In the genomic region with DNA sequence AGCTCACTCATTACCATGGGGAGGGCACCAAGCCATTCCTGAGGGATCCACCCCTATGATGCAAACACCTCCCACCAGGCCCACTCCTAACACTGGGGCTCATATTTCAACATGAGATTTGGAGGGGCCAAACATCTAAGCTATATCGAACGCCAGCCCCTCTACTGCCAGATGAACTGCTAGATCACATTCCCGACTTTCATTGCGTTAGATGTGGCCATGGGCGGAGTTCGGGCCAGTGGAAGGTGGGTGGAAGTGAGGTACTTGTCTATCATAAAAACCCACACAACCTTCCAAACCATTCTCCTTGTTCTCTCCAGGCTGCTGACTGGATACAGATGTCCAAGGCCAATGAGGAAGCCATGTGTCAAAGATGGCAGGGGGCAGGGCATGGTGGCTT, we compare ENCODE assay signal across 25 cellular contexts. TPM values are rescaled to one million over a fixed set of nuclear protein-coding genes. Genes with fewer than 3 reads are reported as not detected.
DNase-seq lines count a peak whose midpoint lies in the region; ATAC-seq and TF ChIP-seq lines count a peak whose summit lies in the region.
"Had no signal": no experiment of that assay in that cellular context is flagged by ENCODE, and none has a peak within 500 bp of the region (broad histone marks: within the 10 kb centered on the region; RNA-seq: fewer than 3 reads in every experiment).

No MANE protein-coding gene starts in this region.

- H3K9ac ChIP-seq in Karpas-422 (ENCODE audit: low read length), result no peak overlapping the region
- H3K9ac ChIP-seq: BLaER1 treated with 17β-estradiol and CSF1 and Interleukin-3, amounts not matched to agents 10 nM and 100 nM; GM23248 had no signal

- H2AFZ ChIP-seq in Karpas-422 (ENCODE audit: low read length), result no peak overlapping the region
- H2AFZ ChIP-seq: GM23248 had no signal

- H3K4me1 ChIP-seq in Karpas-422 (ENCODE audit: low read length) (no peaks in the 10 kb centered on the region), ascending aorta (no peaks in the 10 kb centered on the region)
- H3K4me1 ChIP-seq: A549 had no signal

- no peak for TF ChIP-seq CTCF in ascending aorta (IDR thresholded peaks at IDR 0.05)

- H3K27ac ChIP-seq in Karpas-422 (ENCODE audit: low read length), result no peak overlapping the region
- no peak overlapping the region for H3K27ac ChIP-seq in ascending aorta
- H3K27ac ChIP-seq: 22Rv1, A549, GM23248 had no signal

- DNase-seq in DMS 273 (lab: John Stamatoyannopoulos, UW; ENCODE audit: unreplicated experiment), result peak; percentile 41
- DNase-seq in DMS 273 treated with DMSO at 0.1 percent for 48 hours (lab: John Stamatoyannopoulos, UW), result no peak
- DNase-seq in Karpas-422, result peak; percentile 23
- peak; percentile 75 for DNase-seq in SW480 (ENCODE audit: low spot score)
- peak; percentile 5 for DNase-seq in iPS-NIHi7 (ENCODE audit: extremely low spot score)
- no peak for DNase-seq in anterior cingulate cortex (lab: John Stamatoyannopoulos, UW)
- no peak for DNase-seq in activated CD4-positive, alpha-beta T cell treated with anti-CD3 and anti-CD28 coated beads for 36 hours
- DNase-seq in ascending aorta (ENCODE audit: low spot score in 2 of 2), result no peak
- DNase-seq: Caco-2; CD8-positive, alpha-beta memory T cell; DMS53; DND-41; EL; GM23248; HCEC 1CT; HFFc6; KG1 had no signal

- intact Hi-C loops in activated CD4-positive, alpha-beta T cell treated with anti-CD3 and anti-CD28 coated beads for 36 hours (cut with DNase I, micrococcal nuclease), result no loop called here
- intact Hi-C loops in ascending aorta (cut with DNase I), result no loop called here

- no peak for ATAC-seq in activated CD4-positive, alpha-beta T cell treated with anti-CD3 and anti-CD28 coated beads for 36 hours
- ATAC-seq: A549, GM12878, HepG2 had no signal

- H3K36me3 ChIP-seq in Karpas-422 (ENCODE audit: insufficient read depth, low read length) (no peaks in the 10 kb centered on the region), ascending aorta (no peaks in the 10 kb centered on the region)
- H3K36me3 ChIP-seq: BLaER1 treated with 17β-estradiol and CSF1 and Interleukin-3, amounts not matched to agents 10 nM and 100 nM had no signal

- H3K36me3 Mint-ChIP-seq in activated CD4-positive, alpha-beta T cell treated with anti-CD3 and anti-CD28 coated beads for 36 hours (ENCODE audit: low read depth), result no peaks in the 10 kb centered on the region
- H3K36me3 Mint-ChIP-seq: CD8-positive, alpha-beta memory T cell had no signal

- H3K27ac Mint-ChIP-seq in activated CD4-positive, alpha-beta T cell treated with anti-CD3 and anti-CD28 coated beads for 36 hours, result no peak overlapping the region
- H3K27ac Mint-ChIP-seq: B cell; CD8-positive, alpha-beta memory T cell; HFFc6; IgD-negative memory B cell had no signal

- H3K9me3 ChIP-seq in Karpas-422 (ENCODE audit: low read length) (no peaks in the 10 kb centered on the region), ascending aorta (no peaks in the 10 kb centered on the region)
- H3K9me3 ChIP-seq: A549; BLaER1 treated with 17β-estradiol and CSF1 and Interleukin-3, amounts not matched to agents 10 nM and 100 nM; Caco-2 had no signal

- H3K4me2 ChIP-seq in Karpas-422 (ENCODE audit: low read depth, low read length, poor library complexity, severe bottlenecking), result no peak overlapping the region
- H3K4me2 ChIP-seq: A549 had no signal

- H3K27me3 Mint-ChIP-seq in activated CD4-positive, alpha-beta T cell treated with anti-CD3 and anti-CD28 coated beads for 36 hours, result no peaks in the 10 kb centered on the region
- H3K27me3 Mint-ChIP-seq: B cell had no signal

- H3K4me1 Mint-ChIP-seq in activated CD4-positive, alpha-beta T cell treated with anti-CD3 and anti-CD28 coated beads for 36 hours, result no peaks in the 10 kb centered on the region
- H3K4me1 Mint-ChIP-seq: B cell; CD8-positive, alpha-beta memory T cell; IgD-negative memory B cell had no signal

- H3K27me3 ChIP-seq in Karpas-422 (ENCODE audit: low read length) (no peaks in the 10 kb centered on the region), ascending aorta (no peaks in the 10 kb centered on the region)
- H3K27me3 ChIP-seq: BLaER1 treated with 17β-estradiol and CSF1 and Interleukin-3, amounts not matched to agents 10 nM and 100 nM had no signal

- H3K4me3 ChIP-seq in Karpas-422 (ENCODE audit: low read length), result no peak overlapping the region
- H3K4me3 ChIP-seq in ascending aorta, result no peak overlapping the region
- H3K4me3 ChIP-seq: A549; BLaER1 treated with 17β-estradiol and CSF1 and Interleukin-3, amounts not matched to agents 10 nM and 100 nM; GM12878; GM23248 had no signal

- H3K79me2 ChIP-seq in Karpas-422 (ENCODE audit: low read length), result no peaks in the 10 kb centered on the region

- POLR2A ChIA-PET in activated CD4-positive, alpha-beta T cell treated with anti-CD3 and anti-CD28 coated beads for 36 hours (lab: Charles Lee), result no interaction called here

- CTCF ChIA-PET in activated CD4-positive, alpha-beta T cell treated with anti-CD3 and anti-CD28 coated beads for 36 hours (lab: Charles Lee), result interaction anchor here (0.6 to 1.4 kb wide), 3 partner anchors 9 to 12 kb away, joined by 4 to 6 read pairs (median 4); no protein-coding TSS in a partner anchor

- H3K9me2 ChIP-seq in Karpas-422 (replicated peaks; ENCODE audit: insufficient read depth, low read length), result no peaks in the 10 kb centered on the region

- H3K9me3 Mint-ChIP-seq in activated CD4-positive, alpha-beta T cell treated with anti-CD3 and anti-CD28 coated beads for 36 hours (ENCODE audit: low read depth), result no peaks in the 10 kb centered on the region
- H3K9me3 Mint-ChIP-seq: CD8-positive, alpha-beta memory T cell; HFFc6; IgD-negative memory B cell had no signal

- no peak overlapping the region for H3K4me3 Mint-ChIP-seq in activated CD4-positive, alpha-beta T cell treated with anti-CD3 and anti-CD28 coated beads for 36 hours
- H3K4me3 Mint-ChIP-seq: B cell; CD8-positive, alpha-beta memory T cell; HFFc6; IgD-negative memory B cell had no signal

- no peaks in the 10 kb centered on the region for H4K20me1 ChIP-seq in Karpas-422 (ENCODE audit: insufficient read depth, low read depth, low read length)
- H4K20me1 ChIP-seq: BLaER1 treated with 17β-estradiol and CSF1 and Interleukin-3, amounts not matched to agents 10 nM and 100 nM had no signal

RNA-seq across cellular contexts. Expression of gene ANKRD40CL, which starts 27.0 kb away (rescaled TPM):
- total RNA-seq in Karpas-422 (2014; rRNA removed; shearing (Covaris generic); ENCODE audit: low replicate concordance), result not detected in 2 replicates
- not detected for total RNA-seq in activated CD4-positive, alpha-beta T cell treated with anti-CD3 and anti-CD28 coated beads for 36 hours
- total RNA-seq in ascending aorta, result not detected
- total RNA-seq: B cell; CD8-positive, alpha-beta memory T cell; G401; GM12878; GM23248; HFFc6 had no signal

RNA-seq across cellular contexts. Expression of gene WFIKKN2, which starts 41.0 kb away (rescaled TPM):
- not detected in 2 replicates for total RNA-seq in Karpas-422 (2014; rRNA removed; shearing (Covaris generic); ENCODE audit: low replicate concordance)
- not detected for total RNA-seq in activated CD4-positive, alpha-beta T cell treated with anti-CD3 and anti-CD28 coated beads for 36 hours
- total RNA-seq in ascending aorta, result not detected
- total RNA-seq: B cell; Caco-2; CD8-positive, alpha-beta memory T cell; G401; GM23248; HepG2 had no signal

Comparison
In these comparisons a context has a peak if more than half of its experiments do, and no peak if none do; other contexts are left out.
1. DNase-seq: peak in DMS 273 (single experiment), Karpas-422 (single experiment), SW480 (single experiment) and iPS-NIHi7 (single experiment); none in DMS 273 treated with DMSO at 0.1 percent for 48 hours (single experiment), anterior cingulate cortex (0 of 58), activated CD4-positive, alpha-beta T cell treated with anti-CD3 and anti-CD28 coated beads for 36 hours (single experiment) and ascending aorta (0 of 2).